Comparison of ENCODE assay signal across 6 cellular contexts in genomic region chr16:680967-681745, GRCh38.
DNase-seq lines count a peak whose midpoint lies in the region; ATAC-seq and TF ChIP-seq lines count a peak whose summit lies in the region.

No MANE protein-coding gene starts in this region.

- H3K36me3 Mint-ChIP-seq in stimulated activated effector memory CD8-positive, alpha-beta T cell treated with anti-CD3 and anti-CD28 coated beads, Interleukin-12 subunit alpha, Interleukin-12 subunit beta, amount 100 ng/mL, for 72 hours: peaks cover 44% of the 10 kb centered on the region

- no peak for ATAC-seq in stimulated activated effector memory CD8-positive, alpha-beta T cell treated with anti-CD3 and anti-CD28 coated beads, Interleukin-12 subunit alpha, Interleukin-12 subunit beta, amount 100 ng/mL, for 72 hours
- ATAC-seq in GM21360 (IDR thresholded peaks at IDR 0.05; ENCODE audit: unreplicated experiment): no peak
- ATAC-seq in GM18502 (IDR thresholded peaks at IDR 0.05; ENCODE audit: poor library complexity, unreplicated experiment): no peak

- no peak for TF ChIP-seq POLR2A in erythroblast (IDR thresholded peaks at IDR 0.05; ENCODE audit: low read length)

- no peaks in the 10 kb centered on the region for H3K9me3 ChIP-seq in ES-I3 (ENCODE audit: control insufficient read depth, insufficient read depth, low read length)

- peaks cover 8% of the 10 kb centered on the region for H3K36me3 ChIP-seq in ES-I3 (ENCODE audit: insufficient read depth, low read length)

- no peaks in the 10 kb centered on the region for H3K4me1 ChIP-seq in ES-I3 (ENCODE audit: insufficient read depth, low read length)

- DNase-seq in NCI-H69 (lab: John Stamatoyannopoulos, UW): peak; percentile 37
- peak; percentile 65 to 68 for DNase-seq in erythroblast (lab: John Stamatoyannopoulos, UW)
- no peak for DNase-seq in stimulated activated effector memory CD8-positive, alpha-beta T cell treated with anti-CD3 and anti-CD28 coated beads, Interleukin-12 subunit alpha, Interleukin-12 subunit beta, amount 100 ng/mL, for 72 hours (ENCODE audit: low spot score in 2 of 2)

- peak overlapping the region; percentile 73 for H3K4me3 Mint-ChIP-seq in stimulated activated effector memory CD8-positive, alpha-beta T cell treated with anti-CD3 and anti-CD28 coated beads, Interleukin-12 subunit alpha, Interleukin-12 subunit beta, amount 100 ng/mL, for 72 hours

- no peaks in the 10 kb centered on the region for H3K9me3 Mint-ChIP-seq in stimulated activated effector memory CD8-positive, alpha-beta T cell treated with anti-CD3 and anti-CD28 coated beads, Interleukin-12 subunit alpha, Interleukin-12 subunit beta, amount 100 ng/mL, for 72 hours

- peaks cover 49% of the 10 kb centered on the region for H3K4me1 Mint-ChIP-seq in stimulated activated effector memory CD8-positive, alpha-beta T cell treated with anti-CD3 and anti-CD28 coated beads, Interleukin-12 subunit alpha, Interleukin-12 subunit beta, amount 100 ng/mL, for 72 hours

- H3K27ac Mint-ChIP-seq in stimulated activated effector memory CD8-positive, alpha-beta T cell treated with anti-CD3 and anti-CD28 coated beads, Interleukin-12 subunit alpha, Interleukin-12 subunit beta, amount 100 ng/mL, for 72 hours: peak overlapping the region; percentile 80

- H3K9ac ChIP-seq in ES-I3 (ENCODE audit: low read depth, low read length): peak overlapping the region; percentile 89

Comparison
In these comparisons a context has a peak if more than half of its experiments do, and no peak if none do; other contexts are left out.
1. DNase-seq: peak in NCI-H69 (single experiment) and erythroblast (2 of 2); none in stimulated activated effector memory CD8-positive, alpha-beta T cell treated with anti-CD3 and anti-CD28 coated beads, Interleukin-12 subunit alpha, Interleukin-12 subunit beta, amount 100 ng/mL, for 72 hours (0 of 2).